In genomic region chr4:26021417-26022345, GRCh38 we compare ENCODE assay signal across 9 cellular contexts.
A peak's percentile ranks its signal among the peaks of the same experiment; 100 is the strongest.
DNase-seq lines count a peak whose midpoint lies in the region; TF ChIP-seq lines count a peak whose summit lies in the region.
"Had no signal": no experiment of that assay in that cellular context is flagged by ENCODE, and none has a peak within 500 bp of the region (broad histone marks: within the 10 kb centered on the region; RNA-seq: fewer than 3 reads in every experiment).

No MANE protein-coding gene starts in this region.

- DNase-seq in GM03348 (ENCODE audit: low spot score) (peak; percentile 30), NCI-H69 (lab: John Stamatoyannopoulos, UW) (peak; percentile 63), fibroblast of mammary gland (ENCODE audit: low read depth) (peak; percentile 47), D341Med (ENCODE audit: low spot score) (no peak), glomerular visceral epithelial cell (ENCODE audit: extremely low spot score) (no peak), NCI-H1436 (lab: John Stamatoyannopoulos, UW) (no peak)

- peaks cover 10 to 22% (median 14%) of the 10 kb centered on the region in 3 donors for H3K4me1 ChIP-seq in skeletal muscle tissue (ENCODE audit: control insufficient read depth in 3 of 3, insufficient read depth in 3 of 3, low read length in 3 of 3)
- H3K4me1 ChIP-seq: adrenal gland had no signal

- peak overlapping the region; percentile 10 for H3K27ac ChIP-seq in skeletal muscle tissue (ENCODE audit: low read depth, low read length)

- peak overlapping the region; percentile 12 for H3K4me3 ChIP-seq in fibroblast of mammary gland (ENCODE audit: control insufficient read depth, low read depth, low read length)
- H3K4me3 ChIP-seq in skeletal muscle tissue (ENCODE audit: low read length in 3 of 3): no peak overlapping the region
- H3K4me3 ChIP-seq: adrenal gland, smooth muscle cell had no signal

- no peak for TF ChIP-seq CTCF in fibroblast of mammary gland (conservative IDR thresholded peaks at IDR 0.05; ENCODE audit: control insufficient read depth, insufficient read depth, low read depth, low read length)

- H3K36me3 ChIP-seq in skeletal muscle tissue (ENCODE audit: control insufficient read depth in 3 of 3, insufficient read depth in 3 of 3, low read length in 3 of 3): no peaks in the 10 kb centered on the region
- H3K36me3 ChIP-seq: adrenal gland had no signal

- H3K27me3 ChIP-seq in skeletal muscle tissue (ENCODE audit: control insufficient read depth in 3 of 3, insufficient read depth in 3 of 3, low read length in 3 of 3): no peaks in the 10 kb centered on the region
- H3K27me3 ChIP-seq: adrenal gland had no signal

- no peak overlapping the region for H3K9ac ChIP-seq in skeletal muscle tissue (ENCODE audit: low read depth in 1 of 3, low read length in 3 of 3)

- no peaks in the 10 kb centered on the region for H3K9me3 ChIP-seq in skeletal muscle tissue (ENCODE audit: control insufficient read depth in 3 of 3, low read length in 3 of 3)
- H3K9me3 ChIP-seq: adrenal gland had no signal

Comparison
In these comparisons a context has a peak if more than half of its experiments do, and no peak if none do; other contexts are left out.
1. DNase-seq: peak in GM03348 (single experiment), NCI-H69 (single experiment) and fibroblast of mammary gland (single experiment); none in D341Med (single experiment), glomerular visceral epithelial cell (single experiment) and NCI-H1436 (single experiment).